28 cellular contexts compared by ENCODE assay signal in the genomic region with DNA sequence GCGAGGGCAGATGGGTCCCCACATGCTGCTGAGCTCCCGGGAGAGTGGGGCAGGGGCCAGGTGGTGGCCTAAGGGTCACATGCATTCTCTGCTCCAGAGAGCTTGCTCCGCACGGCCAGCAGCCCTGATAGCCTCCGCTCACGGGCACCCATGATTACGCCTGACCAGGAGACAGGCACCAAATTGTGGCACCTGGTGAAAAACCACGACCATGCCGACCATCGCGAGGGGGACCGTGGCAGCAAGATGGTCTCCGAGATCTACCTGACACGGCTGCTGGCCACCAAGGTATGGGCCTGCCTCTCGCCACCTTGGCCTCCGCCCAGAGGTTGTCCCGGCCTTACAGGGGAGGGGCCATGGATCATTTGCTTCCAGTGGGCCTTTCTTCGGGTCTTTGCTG.
"Had no signal": no experiment of that assay in that cellular context is flagged by ENCODE, and none has a peak within 500 bp of the region (broad histone marks: within the 10 kb centered on the region; RNA-seq: fewer than 3 reads in every experiment).

No MANE protein-coding gene starts in this region.

- H3K4me1 Mint-ChIP-seq: stimulated activated effector memory CD8-positive, alpha-beta T cell treated with anti-CD3 and anti-CD28 coated beads, Interleukin-12 subunit alpha, Interleukin-12 subunit beta, amount 100 ng/mL, for 72 hours; stimulated activated memory B cell treated with anti-CD40 and anti-IgM and Interleukin-4, amounts not matched to agents 10 μg/mL and 1 μg/mL and 100 μg/mL, for 72 hours had no signal

- H3K36me3 Mint-ChIP-seq: type B pancreatic cell had no signal

- DNase-seq: stimulated activated CD4-positive, alpha-beta T cell treated with anti-CD3 and anti-CD28 coated beads, Interleukin-2, amount 100 ng/mL, for 48 hours; stimulated activated CD4-positive, alpha-beta T cell treated with anti-CD3 and anti-CD28 coated beads, Interleukin-4, amount 100 ng/mL, for 1 hour; stimulated activated CD4-positive, alpha-beta T cell treated with anti-CD3 and anti-CD28 coated beads, Interleukin-4, amount 100 ng/mL, for 24 hours; stimulated activated CD4-positive, alpha-beta T cell treated with anti-CD3 and anti-CD28 coated beads, Interleukin-4, amount 100 ng/mL, for 4 hours; stimulated activated CD8-positive, alpha-beta memory T cell treated with anti-CD3 and anti-CD28 coated beads, Interleukin-4, amount 100 ng/mL, for 48 hours; stimulated activated naive B cell treated with anti-CD40 and anti-IgM and Interleukin-4, amounts not matched to agents 10 μg/mL and 1 μg/mL and 100 μg/mL, for 72 hours; stimulated activated naive CD4-positive, alpha-beta T cell; stimulated activated naive CD4-positive, alpha-beta T cell treated with Interleukin-2 at 50 U/mL for 16 hours; stimulated activated naive CD8-positive, alpha-beta T cell treated with anti-CD3 and anti-CD28 coated beads, Interleukin-15, amount 100 ng/mL, for 72 hours; stimulated activated naive CD8-positive, alpha-beta T cell treated with anti-CD3 and anti-CD28 coated beads, Interleukin-15, Interleukin-2, amounts not matched to agents 100 U/mL and 50 U/mL, for 24 hours; stomach; substantia nigra; testis; thyroid gland; tibial artery; transverse colon; trophoblast cell; upper lobe of left lung; upper lobe of right lung; uterus had no signal

- H3K27me3 Mint-ChIP-seq: stimulated activated memory B cell treated with anti-CD40 and anti-IgM and Interleukin-4, amounts not matched to agents 10 μg/mL and 1 μg/mL and 100 μg/mL, for 72 hours; stimulated activated naive B cell treated with anti-CD40 and anti-IgM and Interleukin-4, amounts not matched to agents 10 μg/mL and 1 μg/mL and 100 μg/mL, for 72 hours; stimulated activated naive CD8-positive, alpha-beta T cell treated with anti-CD3 and anti-CD28 coated beads, Interleukin-15, amount 100 ng/mL, for 72 hours; stimulated activated naive CD8-positive, alpha-beta T cell treated with anti-CD3 and anti-CD28 coated beads, Interleukin-15, Interleukin-2, amounts not matched to agents 100 ng/mL and 50 ng/mL, for 24 hours; type B pancreatic cell had no signal

- ATAC-seq: stimulated activated effector memory CD8-positive, alpha-beta T cell treated with anti-CD3 and anti-CD28 coated beads, Interleukin-12 subunit alpha, Interleukin-12 subunit beta, amount 100 ng/mL, for 72 hours; stimulated activated memory B cell treated with anti-CD40 and anti-IgM and Interleukin-4, amounts not matched to agents 10 μg/mL and 1 μg/mL and 100 μg/mL, for 72 hours; stimulated activated naive B cell treated with anti-CD40 and anti-IgM and Interleukin-4, amounts not matched to agents 10 μg/mL and 1 μg/mL and 100 μg/mL, for 72 hours; stimulated activated naive CD8-positive, alpha-beta T cell treated with anti-CD3 and anti-CD28 coated beads, Interleukin-15, amount 100 ng/mL, for 72 hours; stimulated activated naive CD8-positive, alpha-beta T cell treated with anti-CD3 and anti-CD28 coated beads, Interleukin-15, Interleukin-2, amounts not matched to agents 100 U/mL and 50 U/mL, for 24 hours; upper lobe of right lung had no signal

- H3K36me3 ChIP-seq: transverse colon, uterus had no signal

- H3K9me3 ChIP-seq: stomach, suprapubic skin, testis, thoracic aorta, thyroid gland, tibial artery, tibial nerve, transverse colon, upper lobe of left lung, upper lobe of right lung, uterus, vagina had no signal

- H3K27me3 ChIP-seq: stomach, suprapubic skin, testis, thyroid gland, tibial artery, tibial nerve, transverse colon, upper lobe of left lung, upper lobe of right lung, uterus, vagina had no signal

- H3K4me1 ChIP-seq: stomach, suprapubic skin, testis, thyroid gland, tibial artery, tibial nerve, transverse colon, upper lobe of left lung, upper lobe of right lung, uterus, vagina had no signal

- H3K27ac Mint-ChIP-seq: stimulated activated effector memory CD8-positive, alpha-beta T cell treated with anti-CD3 and anti-CD28 coated beads, Interleukin-12 subunit alpha, Interleukin-12 subunit beta, amount 100 ng/mL, for 72 hours; stimulated activated memory B cell treated with anti-CD40 and anti-IgM and Interleukin-4, amounts not matched to agents 10 μg/mL and 1 μg/mL and 100 μg/mL, for 72 hours; stimulated activated naive B cell treated with anti-CD40 and anti-IgM and Interleukin-4, amounts not matched to agents 10 μg/mL and 1 μg/mL and 100 μg/mL, for 72 hours; stimulated activated naive CD8-positive, alpha-beta T cell treated with anti-CD3 and anti-CD28 coated beads, Interleukin-15, Interleukin-2, amounts not matched to agents 100 ng/mL and 50 ng/mL, for 24 hours; type B pancreatic cell had no signal

- H3K27ac ChIP-seq: stomach, suprapubic skin, testis, thoracic aorta, thyroid gland, tibial artery, tibial nerve, transverse colon, upper lobe of left lung, upper lobe of right lung, uterus, vagina had no signal

- H3K4me3 Mint-ChIP-seq: stimulated activated effector memory CD8-positive, alpha-beta T cell treated with anti-CD3 and anti-CD28 coated beads, Interleukin-12 subunit alpha, Interleukin-12 subunit beta, amount 100 ng/mL, for 72 hours; stimulated activated memory B cell treated with anti-CD40 and anti-IgM and Interleukin-4, amounts not matched to agents 10 μg/mL and 1 μg/mL and 100 μg/mL, for 72 hours; stimulated activated naive B cell treated with anti-CD40 and anti-IgM and Interleukin-4, amounts not matched to agents 10 μg/mL and 1 μg/mL and 100 μg/mL, for 72 hours; stimulated activated naive CD8-positive, alpha-beta T cell treated with anti-CD3 and anti-CD28 coated beads, Interleukin-15, amount 100 ng/mL, for 72 hours; stimulated activated naive CD8-positive, alpha-beta T cell treated with anti-CD3 and anti-CD28 coated beads, Interleukin-15, Interleukin-2, amounts not matched to agents 100 ng/mL and 50 ng/mL, for 24 hours; type B pancreatic cell had no signal

- H3K9me3 Mint-ChIP-seq: stimulated activated effector memory CD8-positive, alpha-beta T cell treated with anti-CD3 and anti-CD28 coated beads, Interleukin-12 subunit alpha, Interleukin-12 subunit beta, amount 100 ng/mL, for 72 hours; stimulated activated memory B cell treated with anti-CD40 and anti-IgM and Interleukin-4, amounts not matched to agents 10 μg/mL and 1 μg/mL and 100 μg/mL, for 72 hours; stimulated activated naive B cell treated with anti-CD40 and anti-IgM and Interleukin-4, amounts not matched to agents 10 μg/mL and 1 μg/mL and 100 μg/mL, for 72 hours; stimulated activated naive CD8-positive, alpha-beta T cell treated with anti-CD3 and anti-CD28 coated beads, Interleukin-15, amount 100 ng/mL, for 72 hours; stimulated activated naive CD8-positive, alpha-beta T cell treated with anti-CD3 and anti-CD28 coated beads, Interleukin-15, Interleukin-2, amounts not matched to agents 100 ng/mL and 50 ng/mL, for 24 hours; type B pancreatic cell had no signal

- H3K4me3 ChIP-seq: stomach, suprapubic skin, testis, thoracic aorta, thyroid gland, tibial artery, tibial nerve, transverse colon, upper lobe of left lung, upper lobe of right lung, uterus, vagina had no signal
